Comparison of ENCODE assay signal across 28 cellular contexts in genomic region chr10:91782539-91782938, GRCh38.
"Had no signal": no experiment of that assay in that cellular context is flagged by ENCODE, and none has a peak within 500 bp of the region (broad histone marks: within the 10 kb centered on the region; RNA-seq: fewer than 3 reads in every experiment).

No MANE protein-coding gene starts in this region.

- DNase-seq: immature natural killer cell; islet precursor cell; left ventricle myocardium inferior; mesendoderm; naive B cell; natural killer cell; nephron progenitor cell; occipital lobe; retina; right cardiac atrium; sigmoid colon; small intestine; spleen; stimulated activated CD4-positive, alpha-beta T cell treated with anti-CD3 and anti-CD28 coated beads, Interleukin-4, amount 100 ng/mL, for 24 hours; stimulated activated naive CD4-positive, alpha-beta T cell; tibial artery; uterus had no signal

- H3K4me2 ChIP-seq: hepatocyte, neural progenitor cell had no signal

- H3K4me3 Mint-ChIP-seq: immature natural killer cell; mesothelial cell of epicardium; naive B cell; natural killer cell; nephron progenitor cell; neural progenitor cell; stimulated activated effector memory CD8-positive, alpha-beta T cell treated with anti-CD3 and anti-CD28 coated beads, Interleukin-12 subunit alpha, Interleukin-12 subunit beta, amount 100 ng/mL, for 72 hours; stimulated activated naive CD8-positive, alpha-beta T cell treated with anti-CD3 and anti-CD28 coated beads, Interleukin-15, Interleukin-2, amounts not matched to agents 100 ng/mL and 50 ng/mL, for 24 hours; type B pancreatic cell had no signal

- H3K9me3 Mint-ChIP-seq: mesothelial cell of epicardium; naive B cell; natural killer cell; nephron progenitor cell; neural progenitor cell; stimulated activated effector memory CD8-positive, alpha-beta T cell treated with anti-CD3 and anti-CD28 coated beads, Interleukin-12 subunit alpha, Interleukin-12 subunit beta, amount 100 ng/mL, for 72 hours; stimulated activated naive CD8-positive, alpha-beta T cell treated with anti-CD3 and anti-CD28 coated beads, Interleukin-15, Interleukin-2, amounts not matched to agents 100 ng/mL and 50 ng/mL, for 24 hours had no signal

- ATAC-seq: natural killer cell; right cardiac atrium; stimulated activated effector memory CD8-positive, alpha-beta T cell treated with anti-CD3 and anti-CD28 coated beads, Interleukin-12 subunit alpha, Interleukin-12 subunit beta, amount 100 ng/mL, for 72 hours had no signal

- H2AFZ ChIP-seq: hepatocyte, neural progenitor cell, parathyroid adenoma had no signal

- H3K27ac ChIP-seq: hepatocyte, left ventricle myocardium inferior, neural progenitor cell, neutrophil, parathyroid adenoma, sigmoid colon, spleen, suprapubic skin, thoracic aorta, tibial artery, uterus had no signal

- H3K27me3 Mint-ChIP-seq: naive B cell, type B pancreatic cell had no signal

- H3K36me3 Mint-ChIP-seq: immature natural killer cell; mesothelial cell of epicardium; naive B cell; natural killer cell; neural progenitor cell; stimulated activated effector memory CD8-positive, alpha-beta T cell treated with anti-CD3 and anti-CD28 coated beads, Interleukin-12 subunit alpha, Interleukin-12 subunit beta, amount 100 ng/mL, for 72 hours; type B pancreatic cell had no signal

- H3K9me3 ChIP-seq: left ventricle myocardium inferior, neutrophil, sigmoid colon, spleen, suprapubic skin, thoracic aorta, tibial artery, uterus had no signal

- H3K4me3 ChIP-seq: hepatocyte, left ventricle myocardium inferior, lung, neural progenitor cell, sigmoid colon, spleen, suprapubic skin, thoracic aorta, tibial artery, uterus had no signal

- H3K4me1 Mint-ChIP-seq: immature natural killer cell; naive B cell; natural killer cell; nephron progenitor cell; neural progenitor cell; stimulated activated effector memory CD8-positive, alpha-beta T cell treated with anti-CD3 and anti-CD28 coated beads, Interleukin-12 subunit alpha, Interleukin-12 subunit beta, amount 100 ng/mL, for 72 hours had no signal

- H3K27ac Mint-ChIP-seq: immature natural killer cell; mesothelial cell of epicardium; natural killer cell; nephron progenitor cell; neural progenitor cell; stimulated activated effector memory CD8-positive, alpha-beta T cell treated with anti-CD3 and anti-CD28 coated beads, Interleukin-12 subunit alpha, Interleukin-12 subunit beta, amount 100 ng/mL, for 72 hours; stimulated activated naive CD8-positive, alpha-beta T cell treated with anti-CD3 and anti-CD28 coated beads, Interleukin-15, Interleukin-2, amounts not matched to agents 100 ng/mL and 50 ng/mL, for 24 hours; type B pancreatic cell had no signal

- H3K79me2 ChIP-seq: hepatocyte, parathyroid adenoma had no signal

- H3K36me3 ChIP-seq: left ventricle myocardium inferior, neural progenitor cell, neutrophil, sigmoid colon, spleen, suprapubic skin, thoracic aorta, tibial artery, uterus had no signal

- H3K27me3 ChIP-seq: hepatocyte, neural progenitor cell, sigmoid colon, spleen, suprapubic skin, tibial artery, uterus had no signal

- H3K4me1 ChIP-seq: left ventricle myocardium inferior, parathyroid adenoma, sigmoid colon, spleen, tibial artery, uterus had no signal
